8 cellular contexts compared by ENCODE assay signal in the genomic region with DNA sequence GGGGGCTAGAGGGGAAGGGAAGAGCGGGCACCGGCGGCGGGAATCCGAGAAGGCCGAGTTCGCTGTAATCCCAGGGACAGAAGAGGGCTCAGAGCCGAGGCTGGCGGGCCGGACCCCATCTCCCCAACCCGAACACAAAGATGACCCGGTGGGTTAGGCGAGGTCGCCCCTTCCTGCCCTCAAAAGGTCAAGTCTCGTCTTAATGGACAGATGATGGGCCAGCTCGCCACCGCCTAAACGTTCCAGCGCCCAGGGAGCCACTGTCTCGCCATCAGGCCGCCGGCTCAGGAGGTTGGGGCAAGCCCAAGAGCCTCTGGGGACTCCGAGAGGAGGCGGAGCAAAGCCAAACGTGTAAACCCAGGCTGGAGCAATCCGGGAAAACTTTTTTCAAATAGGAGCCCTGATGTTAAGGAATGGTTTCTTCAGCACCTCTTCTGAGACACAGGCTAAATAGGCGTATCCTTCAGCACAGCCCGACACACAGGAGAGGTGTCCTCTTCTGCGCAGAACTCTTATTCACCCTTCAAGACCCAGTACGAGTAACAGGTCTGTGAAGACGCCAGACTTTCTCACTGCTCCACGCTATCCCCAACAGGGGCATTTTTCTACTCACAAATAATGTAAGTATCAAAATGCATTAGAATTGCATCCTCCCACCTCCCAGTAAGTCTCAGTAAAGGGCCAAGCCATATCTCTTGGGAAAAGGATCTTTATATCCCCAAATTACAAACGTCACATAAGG. TPM values are rescaled to one million over a fixed set of nuclear protein-coding genes. Genes with fewer than 3 reads are reported as not detected.
DNase-seq lines count a peak whose midpoint lies in the region; TF ChIP-seq lines count a peak whose summit lies in the region.

No MANE protein-coding gene starts in this region.

- H3K4me3 Mint-ChIP-seq in activated CD4-positive, alpha-beta T cell treated with anti-CD3 and anti-CD28 coated beads, Interleukin-2, amount 10 ng/mL, durations not matched to agents 24 days and 14 days = peak overlapping the region; percentile 76

- no peak overlapping the region for H3K27ac Mint-ChIP-seq in activated CD4-positive, alpha-beta T cell treated with anti-CD3 and anti-CD28 coated beads, Interleukin-2, amount 10 ng/mL, durations not matched to agents 24 days and 14 days

- no peak overlapping the region for H3K27ac ChIP-seq in ascending aorta
- H3K27ac ChIP-seq in thymus (ENCODE audit: low read depth) = no peak overlapping the region

- TF ChIP-seq CTCF in ascending aorta (IDR thresholded peaks at IDR 0.05) = no peak

- peaks cover 68% of the 10 kb centered on the region for H3K27me3 Mint-ChIP-seq in activated CD4-positive, alpha-beta T cell treated with anti-CD3 and anti-CD28 coated beads, Interleukin-2, amount 10 ng/mL, durations not matched to agents 24 days and 14 days

- no peaks in the 10 kb centered on the region for H3K9me3 ChIP-seq in ascending aorta
- H3K9me3 ChIP-seq in thymus (ENCODE audit: control insufficient read depth) = no peaks in the 10 kb centered on the region

- H3K4me3 ChIP-seq in ascending aorta (peak overlapping the region; percentile 61 to 63), thymus (ENCODE audit: low read length) (peak overlapping the region; percentile 37)

- H3K36me3 ChIP-seq in ascending aorta (no peaks in the 10 kb centered on the region), thymus (ENCODE audit: control insufficient read depth, insufficient read depth) (no peaks in the 10 kb centered on the region)

- peaks cover 15% of the 10 kb centered on the region for H3K4me1 Mint-ChIP-seq in activated CD4-positive, alpha-beta T cell treated with anti-CD3 and anti-CD28 coated beads, Interleukin-2, amount 10 ng/mL, durations not matched to agents 24 days and 14 days

- DNase-seq in activated CD4-positive, alpha-beta T cell treated with anti-CD3 and anti-CD28 coated beads, Interleukin-2, amount 10 ng/mL, durations not matched to agents 24 days and 14 days = peak; percentile 66
- DNase-seq in activated CD4-positive, alpha-beta T cell treated with anti-CD3 and anti-CD28 coated beads, Interleukin-2, amount 50 U/mL, for 48 hours = no peak
- DNase-seq in ascending aorta (ENCODE audit: low spot score in 2 of 2) (no peak), left kidney (ENCODE audit: low read depth, low spot score) (peak; percentile 57), T-helper 9 cell (no peak), dedifferentiated amniotic fluid mesenchymal stem cell (ENCODE audit: extremely low spot score) (no peak)
- DNase-seq in stimulated activated CD4-positive, alpha-beta T cell treated with anti-CD3 and anti-CD28 coated beads, Interleukin-2, amount 100 ng/mL, for 48 hours = no peak

- H3K4me1 ChIP-seq in ascending aorta (peaks cover 8 to 15% of the 10 kb centered on the region in 2 donors), thymus (ENCODE audit: control insufficient read depth, insufficient read depth, low read length) (peaks cover 7% of the 10 kb centered on the region)

- H3K9me3 Mint-ChIP-seq in activated CD4-positive, alpha-beta T cell treated with anti-CD3 and anti-CD28 coated beads, Interleukin-2, amount 10 ng/mL, durations not matched to agents 24 days and 14 days = no peaks in the 10 kb centered on the region

- WGBS in thymus = 11% methylated on average over 33 of the region's 33 CpGs

- intact Hi-C loops in activated CD4-positive, alpha-beta T cell treated with anti-CD3 and anti-CD28 coated beads, Interleukin-2, amount 10 ng/mL, durations not matched to agents 24 days and 14 days (cut with micrococcal nuclease) = no loop called here
- intact Hi-C loops in ascending aorta (cut with DNase I) = no loop called here

- peaks cover 38% of the 10 kb centered on the region for H3K27me3 ChIP-seq in ascending aorta
- H3K27me3 ChIP-seq in thymus (ENCODE audit: control insufficient read depth, insufficient read depth) = peaks cover 55% of the 10 kb centered on the region

- H3K36me3 Mint-ChIP-seq in activated CD4-positive, alpha-beta T cell treated with anti-CD3 and anti-CD28 coated beads, Interleukin-2, amount 10 ng/mL, durations not matched to agents 24 days and 14 days (ENCODE audit: low read depth) = peaks cover 8% of the 10 kb centered on the region

RNA-seq across cellular contexts. Expression of gene POU4F1, which starts 6.3 kb away (rescaled TPM):
- total RNA-seq in activated CD4-positive, alpha-beta T cell treated with anti-CD3 and anti-CD28 coated beads, Interleukin-2, amount 10 ng/mL, durations not matched to agents 24 days and 14 days = 0.12 and 0.14 TPM in 2 replicates
- not detected for total RNA-seq in ascending aorta
- 2.0 TPM for polyA plus RNA-seq in thymus

RNA-seq across cellular contexts. Expression of gene OBI1, which starts 49.3 kb away (rescaled TPM):
- total RNA-seq in activated CD4-positive, alpha-beta T cell treated with anti-CD3 and anti-CD28 coated beads, Interleukin-2, amount 10 ng/mL, durations not matched to agents 24 days and 14 days = 21.4 and 22.6 TPM in 2 replicates
- 1.8 TPM for total RNA-seq in ascending aorta
- 7.7 TPM for polyA plus RNA-seq in thymus

Comparison
In these comparisons a context has a peak if more than half of its experiments do, and no peak if none do; other contexts are left out.
1. DNase-seq: peak in activated CD4-positive, alpha-beta T cell treated with anti-CD3 and anti-CD28 coated beads, Interleukin-2, amount 10 ng/mL, durations not matched to agents 24 days and 14 days (single experiment) and left kidney (single experiment); none in activated CD4-positive, alpha-beta T cell treated with anti-CD3 and anti-CD28 coated beads, Interleukin-2, amount 50 U/mL, for 48 hours (0 of 2), ascending aorta (0 of 2), T-helper 9 cell (single experiment), dedifferentiated amniotic fluid mesenchymal stem cell (single experiment) and stimulated activated CD4-positive, alpha-beta T cell treated with anti-CD3 and anti-CD28 coated beads, Interleukin-2, amount 100 ng/mL, for 48 hours (0 of 2).